ENCODE assay signal across 20 cellular contexts in the genomic region with DNA sequence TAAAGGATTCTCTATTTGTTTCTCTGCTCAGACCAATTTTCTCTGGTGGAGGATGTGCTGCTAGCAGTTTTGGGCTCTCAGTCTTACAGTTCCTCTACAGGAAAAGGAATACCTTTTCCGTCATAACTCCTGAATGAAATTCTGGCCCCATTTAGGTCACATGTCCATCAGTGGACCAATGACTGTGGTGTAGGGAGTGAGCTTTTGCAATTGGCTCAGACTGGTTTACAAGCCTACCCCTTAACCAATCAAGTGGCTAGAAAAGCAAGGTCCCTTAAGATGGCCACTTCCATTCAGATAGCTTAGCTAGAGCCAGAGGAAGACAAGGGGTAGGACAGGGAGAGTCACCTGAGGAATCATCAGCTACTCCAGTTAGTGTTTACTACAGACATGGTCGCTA. TPM values are rescaled to one million over a fixed set of nuclear protein-coding genes. Genes with fewer than 3 reads are reported as not detected.
DNase-seq lines count a peak whose midpoint lies in the region; ATAC-seq, FAIRE-seq and TF ChIP-seq lines count a peak whose summit lies in the region.
"Had no signal": no experiment of that assay in that cellular context is flagged by ENCODE, and none has a peak within 500 bp of the region (broad histone marks: within the 10 kb centered on the region; RNA-seq: fewer than 3 reads in every experiment).

No MANE protein-coding gene starts in this region.

- H3K23ac ChIP-seq in mesendoderm (ENCODE audit: low read length): no peak overlapping the region

- no peak for FAIRE-seq in HepG2 (lab: Jason Lieb, UNC)
- FAIRE-seq: G401.6, GM12892, HTR-8/SVneo had no signal

- TF ChIP-seq EP300 in HepG2 (IDR thresholded peaks at IDR 0.05; ENCODE audit: low read depth in 2 of 2, low read length in 2 of 2) (no peak), HepG2 (CRISPR knock-in tag; IDR thresholded peaks at IDR 0.05; ENCODE audit: borderline replicate concordance) (no peak)

- TF ChIP-seq POLR2A in HepG2 (IDR thresholded peaks at IDR 0.05; ENCODE audit: insufficient read depth in 1 of 2, low read depth in 2 of 2, low read length in 2 of 2) (no peak), right lobe of liver (IDR thresholded peaks at IDR 0.05) (no peak)

- H3K4me3 Mint-ChIP-seq in WTC11: no peak overlapping the region
- H3K4me3 Mint-ChIP-seq in activated naive CD4-positive, alpha-beta T cell treated with anti-CD3 and anti-CD28 coated beads, Interleukin-2, amount 10 ng/mL, durations not matched to agents 7 days and 5 days: no peak overlapping the region
- H3K4me3 Mint-ChIP-seq: B cell; CD4-positive, alpha-beta T cell had no signal

- H3K79me2 ChIP-seq in HepG2 (ENCODE audit: insufficient read depth, low read length) (no peaks in the 10 kb centered on the region), mesendoderm (ENCODE audit: control insufficient read depth, insufficient read depth, low read length) (peaks cover 2% of the 10 kb centered on the region)

- H2BK120ac ChIP-seq in mesendoderm (ENCODE audit: low read depth, low read length): no peak overlapping the region

- H4K8ac ChIP-seq in mesendoderm (ENCODE audit: low read depth, low read length): no peak overlapping the region

- H3K27me3 Mint-ChIP-seq in WTC11 (ENCODE audit: low read depth): no peaks in the 10 kb centered on the region
- H3K27me3 Mint-ChIP-seq in activated naive CD4-positive, alpha-beta T cell treated with anti-CD3 and anti-CD28 coated beads, Interleukin-2, amount 10 ng/mL, durations not matched to agents 7 days and 5 days: peaks cover 8% of the 10 kb centered on the region
- H3K27me3 Mint-ChIP-seq: B cell; CD4-positive, alpha-beta T cell had no signal

- H2AK5ac ChIP-seq in mesendoderm (ENCODE audit: low read length): no peak overlapping the region

- BruUV-seq in HepG2 (replicated peaks; lab: Mats Ljungman, UMichigan): no TSS peak

- H3K27me3 ChIP-seq in HepG2 (ENCODE audit: control insufficient read depth in 1 of 2, insufficient read depth in 2 of 2, low read length in 2 of 2) (no peaks in the 10 kb centered on the region), right lobe of liver (no peaks in the 10 kb centered on the region), mesendoderm (ENCODE audit: insufficient read depth, low read length, poor library complexity) (no peaks in the 10 kb centered on the region)

- no peak for TF ChIP-seq RAD21 in HepG2 (CRISPR knock-in tag; IDR thresholded peaks at IDR 0.05)

- CTCF ChIA-PET in HepG2 (lab: Yijun Ruan, JAX; ENCODE audit: low intra/inter-chr PET ratio, low total read pairs): no interaction called here
- CTCF ChIA-PET in WTC11 (lab: Charles Lee): no interaction called here
- CTCF ChIA-PET in activated naive CD4-positive, alpha-beta T cell treated with anti-CD3 and anti-CD28 coated beads, Interleukin-2, amount 10 ng/mL, durations not matched to agents 7 days and 5 days (lab: Charles Lee): no interaction called here

- intact Hi-C loops in HepG2 (cut with micrococcal nuclease; ENCODE audit: unreplicated experiment) (no loop called here), right lobe of liver (cut with DNase I) (no loop called here), Right ventricle myocardium inferior (cut with DNase I) (no loop called here)

- H3K9ac ChIP-seq in HepG2 (ENCODE audit: insufficient read depth, low read depth, low read length) (no peak overlapping the region), mesendoderm (ENCODE audit: low read length) (no peak overlapping the region)

- TF ChIP-seq CTCF in HepG2 (CRISPR knock-in tag; IDR thresholded peaks at IDR 0.05) (no peak), right lobe of liver (IDR thresholded peaks at IDR 0.05) (no peak), WTC11 (IDR thresholded peaks at IDR 0.05) (no peak)

- peak overlapping the region; percentile 38; the same call in 1 of the 2 replicates for H3K27ac Mint-ChIP-seq in WTC11
- H3K27ac Mint-ChIP-seq in activated naive CD4-positive, alpha-beta T cell treated with anti-CD3 and anti-CD28 coated beads, Interleukin-2, amount 10 ng/mL, durations not matched to agents 7 days and 5 days: no peak overlapping the region
- H3K27ac Mint-ChIP-seq: B cell; CD4-positive, alpha-beta T cell had no signal

- H3K18ac ChIP-seq in mesendoderm (ENCODE audit: low read length): no peak overlapping the region

- H3K4me2 ChIP-seq in HepG2 (ENCODE audit: low read depth, low read length) (no peak overlapping the region), mesendoderm (ENCODE audit: low read length) (no peak overlapping the region)

- H3K4me1 ChIP-seq in HepG2 (ENCODE audit: insufficient read depth, low read length): peaks cover 55% of the 10 kb centered on the region
- H3K4me1 ChIP-seq in right lobe of liver: peaks cover 0 to 5% (median 2%) of the 10 kb centered on the region in 4 donors
- H3K4me1 ChIP-seq in mesendoderm (ENCODE audit: control insufficient read depth, low read depth, low read length): no peaks in the 10 kb centered on the region
- H3K4me1 ChIP-seq: HAP-1 had no signal

- POLR2A ChIA-PET in HepG2 (lab: Yijun Ruan, JAX): no interaction called here
- POLR2A ChIA-PET in WTC11 (lab: Charles Lee): no interaction called here

- H3K9me3 ChIP-seq in HepG2 (ENCODE audit: low read length) (no peaks in the 10 kb centered on the region), right lobe of liver (no peaks in the 10 kb centered on the region)
- H3K9me3 ChIP-seq: HAP-1 had no signal

- in situ Hi-C loops in HepG2 (cut with HindIII; ENCODE audit: extremely low pct_ligation_motif_present, low pct_unique_long_range_greater_than_20kb): no loop called here

- H3K9me3 Mint-ChIP-seq in WTC11: peaks cover 4% of the 10 kb centered on the region
- H3K9me3 Mint-ChIP-seq in activated naive CD4-positive, alpha-beta T cell treated with anti-CD3 and anti-CD28 coated beads, Interleukin-2, amount 10 ng/mL, durations not matched to agents 7 days and 5 days: no peaks in the 10 kb centered on the region
- H3K9me3 Mint-ChIP-seq: CD4-positive, alpha-beta T cell had no signal

- no peak overlapping the region for H3K27ac ChIP-seq in HepG2 (ENCODE audit: extremely low read length, insufficient read depth, low read length)
- H3K27ac ChIP-seq in right lobe of liver: no peak overlapping the region
- no peak overlapping the region for H3K27ac ChIP-seq in mesendoderm (ENCODE audit: low read depth, low read length)

- H4K5ac ChIP-seq in mesendoderm (ENCODE audit: low read length): no peak overlapping the region

- no peak overlapping the region for H2BK5ac ChIP-seq in mesendoderm (ENCODE audit: low read length)

- no peak overlapping the region for H3K4me3 ChIP-seq in HepG2 (replicated peaks in 1 of 3; ENCODE audit: insufficient read depth in 1 of 3, low read depth in 2 of 3, low read length in 3 of 3)
- no peak overlapping the region for H3K4me3 ChIP-seq in right lobe of liver
- H3K4me3 ChIP-seq in mesendoderm (ENCODE audit: low read length): no peak overlapping the region
- H3K4me3 ChIP-seq: HAP-1 had no signal

- no peak overlapping the region for H3K56ac ChIP-seq in mesendoderm (ENCODE audit: low read length)

- ATAC-seq in HepG2 (no peak), right lobe of liver (no peak), WTC11 (peak; percentile 48; the same call in 1 of the 2 replicates), Right ventricle myocardium inferior (no peak)

- H3K4me1 Mint-ChIP-seq in WTC11: peaks cover 22% of the 10 kb centered on the region
- peaks cover 3% of the 10 kb centered on the region for H3K4me1 Mint-ChIP-seq in activated naive CD4-positive, alpha-beta T cell treated with anti-CD3 and anti-CD28 coated beads, Interleukin-2, amount 10 ng/mL, durations not matched to agents 7 days and 5 days

- WGBS in HepG2 (ENCODE audit: low lambda C conversion rate): 93% methylated on average over 2 of the region's 2 CpGs
- WGBS in right lobe of liver (ENCODE audit: insufficient coverage, low coverage, low lambda C conversion rate, missing lambda C conversion rate): 100% methylated on average over 1 of the region's 2 CpGs
- WGBS in mesendoderm (ENCODE audit: extremely low coverage, insufficient coverage, low lambda C conversion rate): no CpG with 5 or more reads among the region's 2 CpGs

- no peak overlapping the region for H3K4ac ChIP-seq in mesendoderm (ENCODE audit: low read depth, low read length)

- DNase-seq in HepG2 (ENCODE audit: low spot score) (no peak), right lobe of liver (no peak), WTC11 (ENCODE audit: low spot score) (no peak), mesendoderm (peak; percentile 31), Right ventricle myocardium inferior (ENCODE audit: missing footprints) (no peak), SW480 (ENCODE audit: low spot score) (no peak)
- no peak for DNase-seq in activated naive CD4-positive, alpha-beta T cell treated with anti-CD3 and anti-CD28 coated beads, Interleukin-2, amount 10 ng/mL, durations not matched to agents 7 days and 5 days
- DNase-seq: C1 segment of cervical spinal cord; Calu3; CD4-positive, alpha-beta T cell; DMS 273 treated with DMSO at 0.1 percent for 48 hours; DMS79 treated with DMSO at 0.1 percent for 48 hours; EL; GOT3; KBM-7 had no signal

- no peak overlapping the region for H2AFZ ChIP-seq in HepG2 (ENCODE audit: low read length)

- H3K79me1 ChIP-seq in mesendoderm (ENCODE audit: low read length): peaks cover 6% of the 10 kb centered on the region

- H3K36me3 ChIP-seq in HepG2 (replicated peaks in 1 of 2; ENCODE audit: control insufficient read depth in 1 of 2, insufficient read depth in 2 of 2, low read length in 2 of 2): no peaks in the 10 kb centered on the region
- H3K36me3 ChIP-seq in right lobe of liver: no peaks in the 10 kb centered on the region
- no peaks in the 10 kb centered on the region for H3K36me3 ChIP-seq in mesendoderm (ENCODE audit: control insufficient read depth, insufficient read depth, low read length)
- H3K36me3 ChIP-seq: HAP-1 had no signal

- H2BK15ac ChIP-seq in mesendoderm (replicated peaks; ENCODE audit: low read depth): no peak overlapping the region

- peaks cover 27% of the 10 kb centered on the region for H3K36me3 Mint-ChIP-seq in WTC11
- no peaks in the 10 kb centered on the region for H3K36me3 Mint-ChIP-seq in activated naive CD4-positive, alpha-beta T cell treated with anti-CD3 and anti-CD28 coated beads, Interleukin-2, amount 10 ng/mL, durations not matched to agents 7 days and 5 days

- no peaks in the 10 kb centered on the region for H4K20me1 ChIP-seq in HepG2 (ENCODE audit: insufficient read depth, low read length)

RNA-seq across cellular contexts. Expression of a gene that starts 16.4 kb away (rescaled TPM):
- total RNA-seq in HepG2 (2016; rRNA removed; fragmentation: Illumina TruSeq; extraction: Trizol) (20.6 and 33.1 TPM in 2 replicates), right lobe of liver (10 to 100 TPM; 12.6 to 15.2 (median 13.8) TPM), WTC11 (2021) (47.7 to 49.6 TPM (median 49.3 TPM) in 3 replicates), Right ventricle myocardium inferior (8.7 TPM)
- 0.91 and 0.97 TPM in 2 replicates for total RNA-seq in HepG2 (2016; cell fraction: cytosol; rRNA removed; fragmentation: Illumina TruSeq; extraction: Trizol; ENCODE audit: low read depth)
- total RNA-seq in HepG2 (2016; cell fraction: insoluble cytoplasmic fraction; rRNA removed; fragmentation: Illumina TruSeq; extraction: Trizol): 21.0 and 32.1 TPM in 2 replicates
- total RNA-seq in HepG2 (2016; cell fraction: membrane; rRNA removed; fragmentation: Illumina TruSeq; extraction: Trizol): 5.9 and 6.6 TPM in 2 replicates
- 23.8 TPM in 2 replicates for total RNA-seq in HepG2 (2016; cell fraction: nucleus; rRNA removed; fragmentation: Illumina TruSeq; extraction: Trizol)
- 7.5 and 7.7 TPM in 2 replicates for polyA plus RNA-seq in HepG2 (2011; rRNA removed)
- 2.5 and 4.8 TPM in 2 replicates for polyA plus RNA-seq in HepG2 (2011; cell fraction: cytosol; rRNA removed)
- 6.1 and 7.7 TPM in 2 replicates for polyA plus RNA-seq in HepG2 (2011; cell fraction: nucleus; rRNA removed)
- 11.4 and 12.2 TPM in 2 replicates for polyA plus RNA-seq in HepG2 (2012)
- polyA plus RNA-seq in HepG2 (2016; cell fraction: cytosol; fragmentation: Illumina TruSeq; extraction: Trizol; ENCODE audit: low read depth): 0.29 and 0.38 TPM in 2 replicates
- polyA plus RNA-seq in HepG2 (2016; cell fraction: insoluble cytoplasmic fraction; fragmentation: Illumina TruSeq; extraction: Trizol; ENCODE audit: low read depth): 22.0 and 22.6 TPM in 2 replicates
- 1.8 and 2.1 TPM in 2 replicates for polyA plus RNA-seq in HepG2 (2016; cell fraction: membrane; fragmentation: Illumina TruSeq; extraction: Trizol; ENCODE audit: low read depth)
- polyA plus RNA-seq in HepG2 (2016; cell fraction: nucleus; fragmentation: Illumina TruSeq; extraction: Trizol; ENCODE audit: insufficient read depth, low read depth): 18.7 and 19.3 TPM in 2 replicates
- polyA minus RNA-seq in HepG2 (2011; rRNA and poly(A)+ RNA removed; ENCODE audit: low replicate concordance): 15.7 and 16.3 TPM in 2 replicates
- 13.0 and 15.1 TPM in 2 replicates for polyA minus RNA-seq in HepG2 (2011; cell fraction: cytosol; rRNA and poly(A)+ RNA removed)
- 35.4 and 37.0 TPM in 2 replicates for polyA minus RNA-seq in HepG2 (2011; cell fraction: nucleus; rRNA and poly(A)+ RNA removed)
- 40.8 TPM for polyA plus RNA-seq in mesendoderm (2013, experiment 1 of 2)
- 40.3 TPM for polyA plus RNA-seq in mesendoderm (2013, experiment 2 of 2)
